Comparison of ENCODE assay signal across 18 cellular contexts in genomic region chr6:166301611-166302529, GRCh38. TPM values are rescaled to one million over a fixed set of nuclear protein-coding genes. Genes with fewer than 3 reads are reported as not detected.
DNase-seq lines count a peak whose midpoint lies in the region; ATAC-seq and TF ChIP-seq lines count a peak whose summit lies in the region.
"Had no signal": no experiment of that assay in that cellular context is flagged by ENCODE, and none has a peak within 500 bp of the region (broad histone marks: within the 10 kb centered on the region; RNA-seq: fewer than 3 reads in every experiment).

No MANE protein-coding gene starts in this region.

- H3K27ac ChIP-seq in cingulate gyrus (ENCODE audit: low read depth, low read length) (peak overlapping the region; percentile 12), temporal lobe (ENCODE audit: low read depth, low read length) (peak overlapping the region; percentile 70), GM23338 (ENCODE audit: low read depth) (no peak overlapping the region)
- H3K27ac ChIP-seq: 22Rv1, HL-60 had no signal

- peak; percentile 17 for DNase-seq in activated CD8-positive, alpha-beta memory T cell treated with anti-CD3 and anti-CD28 coated beads for 24 hours
- DNase-seq in activated CD8-positive, alpha-beta memory T cell treated with anti-CD3 and anti-CD28 coated beads, Interleukin-2, amount 50 U/mL, for 48 hours: no peak
- DNase-seq in left lobe of liver (ENCODE audit: low spot score): no peak
- DNase-seq in GM23338 (ENCODE audit: low spot score): no peak
- DNase-seq in cardiac septum (ENCODE audit: low spot score): no peak
- DNase-seq: CD8-positive, alpha-beta T cell; COR-L47; DMS153; DMS79 treated with DMSO at 0.1 percent for 48 hours; EL had no signal

- peaks cover 32% of the 10 kb centered on the region for H3K27me3 Mint-ChIP-seq in GM23338 (ENCODE audit: insufficient read depth, low read depth, poor library complexity)

- H3K27me3 ChIP-seq in GM23338 (ENCODE audit: insufficient read depth): peaks cover 22% of the 10 kb centered on the region

- no peak overlapping the region for H3K27ac Mint-ChIP-seq in GM23338
- H3K27ac Mint-ChIP-seq: CD14-positive monocyte; CD8-positive, alpha-beta T cell had no signal

- no peaks in the 10 kb centered on the region for H3K9me2 ChIP-seq in GM23338 (ENCODE audit: insufficient read depth)

- H4K20me1 ChIP-seq in GM23338 (replicated peaks; ENCODE audit: insufficient read depth): no peaks in the 10 kb centered on the region; the same call in none of the 2 replicates

- no peak overlapping the region for H3K4me2 ChIP-seq in GM23338

- no peaks in the 10 kb centered on the region; the same call in 1 of the 2 replicates for H3K36me3 ChIP-seq in GM23338 (ENCODE audit: insufficient read depth)
- H3K36me3 ChIP-seq: HAP-1 had no signal

- no peaks in the 10 kb centered on the region for H3K4me1 ChIP-seq in GM23338 (ENCODE audit: insufficient read depth)
- H3K4me1 ChIP-seq: HAP-1 had no signal

- peaks cover 8% of the 10 kb centered on the region for H3K9me3 Mint-ChIP-seq in GM23338
- H3K9me3 Mint-ChIP-seq: CD8-positive, alpha-beta T cell had no signal

- no peaks in the 10 kb centered on the region for H3F3A ChIP-seq in GM23338 (replicated peaks; ENCODE audit: low read depth)

- ATAC-seq in left lobe of liver: peak; percentile 82
- ATAC-seq in HG02840 (IDR thresholded peaks at IDR 0.05; ENCODE audit: low FRiP score, unreplicated experiment): no peak
- ATAC-seq in GM23338: no peak
- ATAC-seq: CD8-positive, alpha-beta T cell had no signal

- H3K4me3 Mint-ChIP-seq in GM23338: no peak overlapping the region
- H3K4me3 Mint-ChIP-seq: CD14-positive monocyte; CD8-positive, alpha-beta T cell had no signal

- peaks cover 3% of the 10 kb centered on the region; the same call in 2 of the 3 replicates for H3K36me3 Mint-ChIP-seq in GM23338 (ENCODE audit: low read depth)
- H3K36me3 Mint-ChIP-seq: CD8-positive, alpha-beta T cell had no signal

- no peak overlapping the region for H3K4me3 ChIP-seq in GM23338
- H3K4me3 ChIP-seq: HAP-1 had no signal

- intact Hi-C loops in cardiac septum (cut with DNase I): no loop called here

- H3K4me1 Mint-ChIP-seq in GM23338: no peaks in the 10 kb centered on the region; the same call in 2 of the 3 replicates
- H3K4me1 Mint-ChIP-seq: CD14-positive monocyte had no signal

- H2AFZ ChIP-seq in GM23338: no peak overlapping the region

- H3K79me2 ChIP-seq in GM23338 (replicated peaks; ENCODE audit: insufficient read depth): no peaks in the 10 kb centered on the region

- TF ChIP-seq CTCF in GM23338 (conservative IDR thresholded peaks at IDR 0.05; ENCODE audit: low read depth in 2 of 2): no peak

TF ChIP-seq in GM23338, 12 proteins besides CTCF, POLR2A, EP300 and RAD21 (continues in another document):
- TF ChIP-seq ZNF114 (CRISPR knock-in tag; IDR thresholded peaks at IDR 0.05) (no peak), ETS1 (IDR thresholded peaks at IDR 0.05) (no peak), POLR2AphosphoS5 (IDR thresholded peaks at IDR 0.05; ENCODE audit: low read depth) (no peak), STAT1 (IDR thresholded peaks at IDR 0.05; ENCODE audit: unreplicated experiment) (no peak), ZNF462 (CRISPR knock-in tag; IDR thresholded peaks at IDR 0.05) (no peak), EZH2phosphoT487 (IDR thresholded peaks at IDR 0.05; ENCODE audit: unreplicated experiment) (no peak)

RNA-seq across cellular contexts. Expression of gene PRR18, which starts 6.3 kb away (rescaled TPM):
- total RNA-seq in left lobe of liver: 2.0 TPM
- 0.25 TPM for total RNA-seq in temporal lobe
- total RNA-seq in GM23338 (2014; rRNA removed; shearing (Covaris generic)): 0.08 and 0.24 TPM in 2 replicates
- polyA plus RNA-seq in GM23338 (2016; fragmentation: Nextera tagmentation; extraction: Ambion mirVana): 0.40 TPM in 1 of 2 replicates, not detected in the other
- total RNA-seq in cardiac septum: 0.13 TPM
- total RNA-seq: CD8-positive, alpha-beta T cell had no signal
- polyA plus RNA-seq: BJ, CD14-positive monocyte had no signal

RNA-seq across cellular contexts. Expression of gene SFT2D1, which starts 40.5 kb away (rescaled TPM):
- total RNA-seq in left lobe of liver (8.8 TPM), temporal lobe (19.2 TPM), cardiac septum (25.1 TPM)
- 74.7 and 110 TPM in 2 replicates for total RNA-seq in GM23338 (2014; rRNA removed; shearing (Covaris generic))
- 120 and 135 TPM in 2 replicates for polyA plus RNA-seq in GM23338 (2016; fragmentation: Nextera tagmentation; extraction: Ambion mirVana)
